In genomic region chr9:37485389-37486255, GRCh38 we compare ENCODE assay signal across 8 cellular contexts. TPM values are rescaled to one million over a fixed set of nuclear protein-coding genes. Genes with fewer than 3 reads are reported as not detected.
DNase-seq lines count a peak whose midpoint lies in the region; ATAC-seq, FAIRE-seq and TF ChIP-seq lines count a peak whose summit lies in the region.

TSS of gene POLR1E (plus strand) at chr9:37485948. CDS start at chr9:37486048, 100 bp downstream.

- H3K36me3 ChIP-seq in OCI-LY3 (replicated peaks; ENCODE audit: low read depth, low read length) (peaks cover 20% of the 10 kb centered on the region), endothelial cell of umbilical vein (ENCODE audit: control insufficient read depth in 2 of 2, extremely low read depth in 1 of 2, insufficient read depth in 2 of 2, low read length in 2 of 2) (no peaks in the 10 kb centered on the region)

- H2AFZ ChIP-seq in OCI-LY3 (ENCODE audit: low read depth, low read length), result peak within 1 kb of the TSS; percentile 72
- H2AFZ ChIP-seq in endothelial cell of umbilical vein (ENCODE audit: low read depth, low read length), result peak within 1 kb of the TSS; percentile 94

- intact Hi-C loops in endothelial cell of umbilical vein (cut with micrococcal nuclease), result loop anchor here (1.0 to 10.0 kb wide), 4 partner anchors 13 to 877 kb away; partner anchors contain the start of genes EXOSC3 and ZBTB5

- peak; percentile 95 for ATAC-seq in GM21526 (IDR thresholded peaks at IDR 0.05; ENCODE audit: low FRiP score, unreplicated experiment)

- H3K4me2 ChIP-seq in OCI-LY3 (ENCODE audit: low read length) (peak within 1 kb of the TSS; percentile 96), endothelial cell of umbilical vein (ENCODE audit: insufficient read depth, low read length) (peak within 1 kb of the TSS; percentile 83)

- no peaks in the 10 kb centered on the region for H3K9me1 ChIP-seq in endothelial cell of umbilical vein (replicated peaks; ENCODE audit: control insufficient read depth, extremely low read depth, insufficient read depth, low read length)

- H3K27ac ChIP-seq in OCI-LY3 (ENCODE audit: low read length) (peak within 1 kb of the TSS; percentile 25; the same call in 1 of the 2 replicates), endothelial cell of umbilical vein (ENCODE audit: insufficient read depth, low read depth, low read length) (peak within 1 kb of the TSS; percentile 36)

- H3K9me3 ChIP-seq in OCI-LY3 (ENCODE audit: insufficient read depth, low read length), result no peaks in the 10 kb centered on the region
- H3K9me3 ChIP-seq in endothelial cell of umbilical vein (replicated peaks; ENCODE audit: control insufficient read depth, insufficient read depth, low read length), result no peaks in the 10 kb centered on the region

- POLR2A ChIA-PET in endothelial cell of umbilical vein (lab: Charles Lee), result interaction anchor here (1.1 to 2.3 kb wide), 2 partner anchors 19 to 21 kb away, joined by 4 to 9 read pairs; partner anchors contain the start of gene ZBTB5

- H3K9ac ChIP-seq in OCI-LY3 (ENCODE audit: low read length) (peak within 1 kb of the TSS; percentile 92), endothelial cell of umbilical vein (replicated peaks; ENCODE audit: extremely low read depth, insufficient read depth, low read length) (peak within 1 kb of the TSS; percentile 70)

- TF ChIP-seq CTCF in OCI-LY3 (IDR thresholded peaks at IDR 0.05; ENCODE audit: low read depth, low read length) (no peak), endothelial cell of umbilical vein (IDR thresholded peaks at IDR 0.05; ENCODE audit: extremely low read depth in 1 of 2, insufficient read depth in 1 of 2, low read depth in 1 of 2, low read length in 2 of 2) (no peak)

- peak; percentile 94 for TF ChIP-seq POLR2A in endothelial cell of umbilical vein (IDR thresholded peaks at IDR 0.05; ENCODE audit: low read depth, low read length)

- DNase-seq in DMS 273 (lab: John Stamatoyannopoulos, UW; ENCODE audit: unreplicated experiment) (peak; percentile 97), HuH-7.5 (ENCODE audit: low spot score) (peak; percentile 96), endothelial cell of umbilical vein (ENCODE audit: low read depth, low spot score) (peak; percentile 92), middle frontal gyrus (ENCODE audit: extremely low spot score, low spot score) (peak; percentile 82)
- DNase-seq in activated CD8-positive, alpha-beta memory T cell treated with anti-CD3 and anti-CD28 coated beads, Interleukin-2, amount 50 U/mL, for 48 hours, result peak; percentile 99
- DNase-seq in stimulated activated CD8-positive, alpha-beta memory T cell treated with anti-CD3 and anti-CD28 coated beads, Interleukin-2, amount 100 ng/mL, for 1 hour (ENCODE audit: low read depth in 2 of 2), result peak; percentile 94

- peak within 1 kb of the TSS; percentile 98 for H3K4me3 ChIP-seq in OCI-LY3 (ENCODE audit: low read length)
- peak within 1 kb of the TSS; percentile 46 to 78 (median 76) for H3K4me3 ChIP-seq in endothelial cell of umbilical vein (replicated peaks in 1 of 3; ENCODE audit: insufficient read depth in 1 of 3, low read depth in 1 of 3, low read length in 3 of 3)

- dilution Hi-C loops in endothelial cell of umbilical vein (cut with MboI; ENCODE audit: extremely low pct_ligation_motif_present, low sequenced_read_pairs), result no loop called here

- CTCF ChIA-PET in endothelial cell of umbilical vein (lab: Charles Lee), result interaction anchor here (1.3 to 3.5 kb wide), 3 partner anchors 15 to 778 kb away, joined by 4 to 12 read pairs (median 5); no protein-coding TSS in a partner anchor

- H3K4me1 ChIP-seq in OCI-LY3 (ENCODE audit: low read length) (peaks cover 18% of the 10 kb centered on the region), endothelial cell of umbilical vein (ENCODE audit: control insufficient read depth, extremely low read depth, insufficient read depth, low read length) (peaks cover 16% of the 10 kb centered on the region)

- H3K79me2 ChIP-seq in OCI-LY3 (ENCODE audit: low read length) (peaks cover 35% of the 10 kb centered on the region), endothelial cell of umbilical vein (ENCODE audit: control insufficient read depth, insufficient read depth, low read length) (peaks cover 8% of the 10 kb centered on the region)

- BruUV-seq in endothelial cell of umbilical vein (replicated peaks; lab: Mats Ljungman, UMichigan), result no TSS peak

- H4K20me1 ChIP-seq in OCI-LY3 (ENCODE audit: insufficient read depth, low read length) (no peaks in the 10 kb centered on the region), endothelial cell of umbilical vein (replicated peaks; ENCODE audit: control insufficient read depth, extremely low read depth, insufficient read depth, low read length) (no peaks in the 10 kb centered on the region)

- FAIRE-seq in endothelial cell of umbilical vein (lab: Jason Lieb, UNC), result peak; percentile 93

- peaks cover 6% of the 10 kb centered on the region; the same call in 1 of the 2 replicates for H3K27me3 ChIP-seq in OCI-LY3 (ENCODE audit: low read depth, low read length)
- H3K27me3 ChIP-seq in endothelial cell of umbilical vein (ENCODE audit: control insufficient read depth in 2 of 2, insufficient read depth in 2 of 2, low read length in 2 of 2), result peaks cover 3 to 6% of the 10 kb centered on the region in 2 experiments

TF ChIP-seq in endothelial cell of umbilical vein, 7 proteins besides CTCF, POLR2A, EP300 and RAD21:
- TF ChIP-seq MAX (IDR thresholded peaks at IDR 0.05; ENCODE audit: insufficient read depth, insufficient read length) (peak; percentile 55), POLR2AphosphoS5 (IDR thresholded peaks at IDR 0.05; ENCODE audit: insufficient read depth, low read depth, low read length) (peak; percentile 92), EZH2 (IDR thresholded peaks at IDR 0.05; ENCODE audit: borderline replicate concordance, low read depth, low read length, severe bottlenecking) (no peak), FOS (IDR thresholded peaks at IDR 0.05; ENCODE audit: borderline replicate concordance, insufficient read depth, low read length) (no peak), JUN (IDR thresholded peaks at IDR 0.05; ENCODE audit: borderline replicate concordance, insufficient read depth, insufficient read length, low read depth) (no peak)

RNA-seq across cellular contexts. Expression of gene POLR1E, which starts in this region (rescaled TPM):
- 17.2 and 21.2 TPM in 2 replicates for total RNA-seq in endothelial cell of umbilical vein
- polyA plus RNA-seq in endothelial cell of umbilical vein, result 6.3 and 9.0 TPM in 2 replicates
- polyA plus RNA-seq in endothelial cell of umbilical vein (2011; cell fraction: cytosol; rRNA removed), result 16.5 and 18.2 TPM in 2 replicates
- 8.7 and 11.1 TPM in 2 replicates for polyA plus RNA-seq in endothelial cell of umbilical vein (2011; cell fraction: nucleus; rRNA removed)
- polyA plus RNA-seq in endothelial cell of umbilical vein (2012), result 20.3 and 23.5 TPM in 2 replicates
- 9.9 and 11.0 TPM in 2 replicates for polyA minus RNA-seq in endothelial cell of umbilical vein
- polyA minus RNA-seq in endothelial cell of umbilical vein (2011; cell fraction: cytosol; rRNA and poly(A)+ RNA removed), result 23.9 TPM
- 5.5 and 5.9 TPM in 2 replicates for polyA minus RNA-seq in endothelial cell of umbilical vein (2011; cell fraction: nucleus; rRNA and poly(A)+ RNA removed)

Comparison
In these comparisons a context has a peak if more than half of its experiments do, and no peak if none do; other contexts are left out.
1. Peak in every context shown above with its lines: DNase-seq, ATAC-seq, H3K4me3 ChIP-seq and H3K27ac ChIP-seq.